Comparison of ENCODE assay signal across 7 cellular contexts in genomic region chr9:65398341-65398740, GRCh38.
DNase-seq lines count a peak whose midpoint lies in the region; TF ChIP-seq lines count a peak whose summit lies in the region.
"Not testable (repeated sequence)": the region's sequence is repeated elsewhere in the genome, so short reads cannot be mapped to it uniquely, and the experiment has no call there.

No MANE protein-coding gene starts in this region.

- not testable (repeated sequence) for H3K27me3 ChIP-seq in spleen (replicated peaks in 1 of 7)

- not testable (repeated sequence) for TF ChIP-seq POLR2A in spleen (IDR thresholded peaks at IDR 0.05)

- H3K27ac ChIP-seq in spleen: not testable (repeated sequence)

- H3K9me3 ChIP-seq in spleen: peaks cover 0 to 54% (median 30%) of the 10 kb centered on the region in 8 donors

- TF ChIP-seq CTCF in spleen (IDR thresholded peaks at IDR 0.05 in 8 of 11, conservative IDR thresholded peaks at IDR 0.05 in 3 of 11): not testable (repeated sequence)

- WGBS in spleen, 5 donors: 74 to 90% (median 86%) methylated on average over 13 to 17 of the region's 19 CpGs

- not testable (repeated sequence) for H3K4me1 ChIP-seq in spleen

- H3K36me3 ChIP-seq in spleen: not testable (repeated sequence)

- intact Hi-C loops in spleen (cut with DNase I; ENCODE audit: low total_unique reads): not testable (repeated sequence)

- H3K4me3 ChIP-seq in spleen: not testable (repeated sequence)

- peak; percentile 38 for DNase-seq in COLO829 (ENCODE audit: low spot score)
- DNase-seq in HT-29 (ENCODE audit: low spot score): peak; percentile 25
- peak; percentile 43 for DNase-seq in NCI-H2227 (lab: John Stamatoyannopoulos, UW; ENCODE audit: unreplicated experiment)
- peak; percentile 31 for DNase-seq in RPMI7951 (ENCODE audit: low read depth)
- peak; percentile 6 for DNase-seq in SW480 (ENCODE audit: low spot score)
- DNase-seq in mesenteric fat pad (ENCODE audit: low spot score): peak; percentile 51
- DNase-seq in spleen: peak; percentile 35
